In genomic region chr15:63357061-63357460, GRCh38 we compare ENCODE assay signal across 23 cellular contexts. TPM values are rescaled to one million over a fixed set of nuclear protein-coding genes. Genes with fewer than 3 reads are reported as not detected.
DNase-seq lines count a peak whose midpoint lies in the region; ATAC-seq and TF ChIP-seq lines count a peak whose summit lies in the region.
"Had no signal": no experiment of that assay in that cellular context is flagged by ENCODE, and none has a peak within 500 bp of the region (broad histone marks: within the 10 kb centered on the region; RNA-seq: fewer than 3 reads in every experiment).

No MANE protein-coding gene starts in this region.

- H3K4me3 ChIP-seq in Peyer's patch = no peak overlapping the region
- H3K4me3 ChIP-seq in epithelial cell of esophagus (ENCODE audit: low read length) = no peak overlapping the region
- no peak overlapping the region for H3K4me3 ChIP-seq in hepatocyte
- no peak overlapping the region for H3K4me3 ChIP-seq in transverse colon
- H3K4me3 ChIP-seq: BLaER1, SJCRH30 had no signal

- no peak overlapping the region for H3K4me2 ChIP-seq in hepatocyte
- H3K4me2 ChIP-seq: BLaER1, KMS-11 had no signal

- no peak for TF ChIP-seq EP300 in transverse colon (IDR thresholded peaks at IDR 0.05; ENCODE audit: low read depth)

- H3K9me2 ChIP-seq in hepatocyte (replicated peaks; ENCODE audit: insufficient read depth) = no peaks in the 10 kb centered on the region

- peaks cover 2% of the 10 kb centered on the region for H3K27me3 Mint-ChIP-seq in activated CD8-positive, alpha-beta T cell treated with anti-CD3 and anti-CD28 coated beads for 36 hours

- H3K4me3 Mint-ChIP-seq in activated CD8-positive, alpha-beta T cell treated with anti-CD3 and anti-CD28 coated beads for 36 hours = no peak overlapping the region
- H3K4me3 Mint-ChIP-seq: CD4-positive, CD25-positive, alpha-beta regulatory T cell; IgD-negative memory B cell had no signal

- no peaks in the 10 kb centered on the region for H3K9me3 Mint-ChIP-seq in activated CD8-positive, alpha-beta T cell treated with anti-CD3 and anti-CD28 coated beads for 36 hours
- H3K9me3 Mint-ChIP-seq: IgD-negative memory B cell had no signal

- WGBS in hepatocyte (ENCODE audit: low lambda C conversion rate, missing lambda C conversion rate) = 80% methylated on average over 4 of the region's 4 CpGs
- WGBS in transverse colon (ENCODE audit: low coverage in 1 of 2), 2 donors = 33 to 39% methylated on average over 2 to 4 of the region's 4 CpGs

- ATAC-seq in activated CD8-positive, alpha-beta T cell treated with anti-CD3 and anti-CD28 coated beads for 36 hours = no peak
- ATAC-seq: Right ventricle myocardium inferior had no signal

- H3K4me1 ChIP-seq in Peyer's patch = peaks cover 0 to 56% (median 0%) of the 10 kb centered on the region in 4 donors
- H3K4me1 ChIP-seq in hepatocyte (ENCODE audit: insufficient read depth) = no peaks in the 10 kb centered on the region
- H3K4me1 ChIP-seq in transverse colon = peaks cover 5 to 92% (median 66%) of the 10 kb centered on the region in 4 donors

- H3K27ac Mint-ChIP-seq in activated CD8-positive, alpha-beta T cell treated with anti-CD3 and anti-CD28 coated beads for 36 hours = no peak overlapping the region
- H3K27ac Mint-ChIP-seq: CD4-positive, CD25-positive, alpha-beta regulatory T cell; IgD-negative memory B cell had no signal

- intact Hi-C loops in transverse colon (cut with DNase I; ENCODE audit: low total_unique reads) = no loop called here
- intact Hi-C loops in activated CD8-positive, alpha-beta T cell treated with anti-CD3 and anti-CD28 coated beads for 36 hours (cut with micrococcal nuclease) = no loop called here

- H3K36me3 Mint-ChIP-seq in activated CD8-positive, alpha-beta T cell treated with anti-CD3 and anti-CD28 coated beads for 36 hours (ENCODE audit: low read depth) = no peaks in the 10 kb centered on the region
- H3K36me3 Mint-ChIP-seq: CD4-positive, CD25-positive, alpha-beta regulatory T cell had no signal

- H4K20me1 ChIP-seq in hepatocyte (ENCODE audit: insufficient read depth, poor library complexity, severe bottlenecking) = no peaks in the 10 kb centered on the region
- H4K20me1 ChIP-seq: BLaER1 had no signal

- POLR2A ChIA-PET in activated CD8-positive, alpha-beta T cell treated with anti-CD3 and anti-CD28 coated beads for 36 hours (lab: Charles Lee) = no interaction called here

- H3K36me3 ChIP-seq in Peyer's patch (no peaks in the 10 kb centered on the region), hepatocyte (replicated peaks; ENCODE audit: insufficient read depth, low read depth) (no peaks in the 10 kb centered on the region), transverse colon (no peaks in the 10 kb centered on the region)
- H3K36me3 ChIP-seq: BLaER1, SJCRH30 had no signal

- H3K27ac ChIP-seq in Peyer's patch = peak overlapping the region in 3 of 4 donors; percentile 12 to 76 (median 53)
- peak overlapping the region; percentile 50 for H3K27ac ChIP-seq in hepatocyte
- H3K27ac ChIP-seq in transverse colon = peak overlapping the region; percentile 80 to 90 (median 82)
- H3K27ac ChIP-seq: BLaER1, HL-60, KMS-11, SJCRH30 had no signal

- CTCF ChIA-PET in activated CD8-positive, alpha-beta T cell treated with anti-CD3 and anti-CD28 coated beads for 36 hours (lab: Charles Lee) = no interaction called here

- in situ Hi-C loops in transverse colon (cut with MboI; ENCODE audit: low pct_ligation_motif_present in 1 of 4, low pct_unique_long_range_greater_than_20kb in 1 of 4, low sequenced_read_pairs in 3 of 4) = no loop called here

- H3K4me1 Mint-ChIP-seq in activated CD8-positive, alpha-beta T cell treated with anti-CD3 and anti-CD28 coated beads for 36 hours (ENCODE audit: low read depth) = no peaks in the 10 kb centered on the region
- H3K4me1 Mint-ChIP-seq: CD4-positive, CD25-positive, alpha-beta regulatory T cell had no signal

- TF ChIP-seq POLR2A in Peyer's patch (IDR thresholded peaks at IDR 0.05) = no peak
- TF ChIP-seq POLR2A in transverse colon (IDR thresholded peaks at IDR 0.05) = no peak

- TF ChIP-seq CTCF in Peyer's patch (IDR thresholded peaks at IDR 0.05) (no peak), epithelial cell of esophagus (IDR thresholded peaks at IDR 0.05; ENCODE audit: insufficient read depth, low read depth, low read length, missing control alignments) (no peak), hepatocyte (IDR thresholded peaks at IDR 0.05; ENCODE audit: poor library complexity) (no peak), transverse colon (IDR thresholded peaks at IDR 0.05) (no peak)
- no peak for TF ChIP-seq CTCF in activated CD8-positive, alpha-beta T cell treated with anti-CD3 and anti-CD28 coated beads for 36 hours (IDR thresholded peaks at IDR 0.05)

- H3K9me3 ChIP-seq in Peyer's patch (no peaks in the 10 kb centered on the region), hepatocyte (ENCODE audit: low read depth) (no peaks in the 10 kb centered on the region), transverse colon (no peaks in the 10 kb centered on the region)
- H3K9me3 ChIP-seq: BLaER1, SJCRH30 had no signal

- no peak overlapping the region for H2AFZ ChIP-seq in hepatocyte

- DNase-seq in Peyer's patch = no peak
- peak; percentile 58 for DNase-seq in epithelial cell of esophagus (ENCODE audit: low read depth)
- no peak for DNase-seq in hepatocyte (ENCODE audit: low spot score)
- DNase-seq in transverse colon = peak; percentile 44
- DNase-seq in NAMALWA (ENCODE audit: low spot score) = no peak
- DNase-seq in activated CD8-positive, alpha-beta T cell treated with anti-CD3 and anti-CD28 coated beads for 36 hours = no peak
- no peak for DNase-seq in activated CD4-positive, CD25-positive, alpha-beta regulatory T cell treated with anti-CD3 and anti-CD28 coated beads, Interleukin-2, amount 50 U/mL, for 72 hours
- DNase-seq: CD4-positive, CD25-positive, alpha-beta regulatory T cell; MM.1S; NCI-H1048; NCI-H1417 treated with DMSO at 0.1 percent for 48 hours; NCI-H1694 treated with DMSO at 0.1 percent for 48 hours; NCI-H2081 treated with DMSO at 0.1 percent for 48 hours; NCI-H2171; NCI-H226; NCI-H524; NCI-H748 treated with DMSO at 0.1 percent for 48 hours; SJCRH30 had no signal

- H3K27me3 ChIP-seq in Peyer's patch (no peaks in the 10 kb centered on the region), hepatocyte (no peaks in the 10 kb centered on the region), transverse colon (no peaks in the 10 kb centered on the region)
- H3K27me3 ChIP-seq: BLaER1, SJCRH30 had no signal

- no peaks in the 10 kb centered on the region for H3K79me2 ChIP-seq in hepatocyte

RNA-seq across cellular contexts. Expression of gene CA12, which starts 24.6 kb away (rescaled TPM):
- total RNA-seq in Peyer's patch (10 to 100 TPM; 22.1 to 79.6 (median 37.0) TPM), hepatocyte (9.5 and 13.8 TPM in 2 replicates), transverse colon (100 to 1,000 TPM; 121 to 392 (median 329) TPM)
- 16.6 and 23.5 TPM in 2 replicates for polyA plus RNA-seq in hepatocyte
- total RNA-seq in activated CD8-positive, alpha-beta T cell treated with anti-CD3 and anti-CD28 coated beads for 36 hours = under 1 TPM in 1 of 2 experiments, not detected in 1; 0.58 TPM
- total RNA-seq: CD4-positive, CD25-positive, alpha-beta regulatory T cell had no signal
- polyA plus RNA-seq: CD4-positive, CD25-positive, alpha-beta regulatory T cell; IgD-negative memory B cell had no signal

Comparison
In these comparisons a context has a peak if more than half of its experiments do, and no peak if none do; other contexts are left out.
1. DNase-seq: peak in epithelial cell of esophagus (single experiment) and transverse colon (single experiment); none in Peyer's patch (0 of 3), hepatocyte (single experiment), NAMALWA (single experiment), activated CD8-positive, alpha-beta T cell treated with anti-CD3 and anti-CD28 coated beads for 36 hours (single experiment) and activated CD4-positive, CD25-positive, alpha-beta regulatory T cell treated with anti-CD3 and anti-CD28 coated beads, Interleukin-2, amount 50 U/mL, for 72 hours (single experiment).
2. Peak in every context shown above with its lines, with median percentiles within 50 percentile points of each other: H3K27ac ChIP-seq.